8 cellular contexts compared by ENCODE assay signal in the genomic region with DNA sequence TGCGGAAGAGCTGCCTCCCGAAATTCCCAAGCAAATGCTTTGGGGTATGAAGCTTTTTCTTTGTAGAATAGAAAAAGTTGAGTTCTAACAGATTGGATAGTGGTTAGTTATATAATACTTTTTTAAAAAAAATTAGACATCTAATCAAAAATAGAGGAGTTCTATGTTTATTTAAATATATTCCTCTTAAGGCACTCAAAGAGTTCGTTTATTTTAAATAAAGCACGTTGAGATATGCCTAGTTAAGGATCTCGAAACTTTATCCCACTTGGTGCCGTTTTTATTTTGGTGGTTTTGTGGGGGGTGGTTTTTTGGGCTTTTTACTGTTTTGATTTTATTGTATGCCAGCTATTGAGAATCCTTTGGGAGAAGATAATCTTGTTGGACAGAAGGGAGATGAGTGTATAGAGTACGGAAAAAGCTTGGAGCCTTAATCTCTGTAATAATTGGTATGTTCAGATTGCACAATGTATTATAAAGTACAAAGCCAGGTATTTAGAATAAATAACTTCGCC. TPM values are rescaled to one million over a fixed set of nuclear protein-coding genes. Genes with fewer than 3 reads are reported as not detected.
A peak's percentile ranks its signal among the peaks of the same experiment; 100 is the strongest.
DNase-seq lines count a peak whose midpoint lies in the region; ATAC-seq and TF ChIP-seq lines count a peak whose summit lies in the region.

No MANE protein-coding gene starts in this region.

- H2BK5ac ChIP-seq in H9 (ENCODE audit: insufficient read length, low read length): no peak overlapping the region

- no peak overlapping the region for H4K91ac ChIP-seq in H9 (ENCODE audit: insufficient read length, low read depth, low read length)

- no peak overlapping the region for H3T11ph ChIP-seq in H9 (ENCODE audit: low read length)

- H3K27me3 Mint-ChIP-seq in H9 (ENCODE audit: low read depth) (no peaks in the 10 kb centered on the region), WTC11 (ENCODE audit: low read depth) (no peaks in the 10 kb centered on the region)

- H3K9me3 ChIP-seq in H9 (ENCODE audit: control insufficient read depth, low read depth, low read length): no peaks in the 10 kb centered on the region
- H3K9me3 ChIP-seq in right cardiac atrium (ENCODE audit: control insufficient read depth, low read length): no peaks in the 10 kb centered on the region
- H3K9me3 ChIP-seq in spleen: no peaks in the 10 kb centered on the region

- H3K4me1 ChIP-seq in H9 (ENCODE audit: insufficient read depth, low read length) (peaks cover 7% of the 10 kb centered on the region; the same call in 1 of the 2 replicates), right cardiac atrium (ENCODE audit: control insufficient read depth, insufficient read depth, low read length) (no peaks in the 10 kb centered on the region), spleen (peaks cover 8 to 51% (median 28%) of the 10 kb centered on the region in 6 donors)

- H3K27ac Mint-ChIP-seq in H9 (peak overlapping the region in 2 of 3 experiments; percentile 72 to 77; a peak in 4 of 7 replicates), WTC11 (peak overlapping the region; percentile 43; the same call in 1 of the 2 replicates)

- no CpG with 5 or more reads among the region's 8 CpGs for WGBS in H9 (ENCODE audit: extremely low coverage, insufficient read length, low lambda C conversion rate)
- WGBS in right cardiac atrium: 23% methylated on average over 8 of the region's 8 CpGs
- WGBS in spleen, 5 donors: 48 to 58% (median 50%) methylated on average over 8 of the region's 8 CpGs

- H3K79me1 ChIP-seq in H9 (ENCODE audit: insufficient read depth, low read depth, low read length, poor library complexity, severe bottlenecking): no peaks in the 10 kb centered on the region

- H3K4me1 Mint-ChIP-seq in H9: peaks cover 6 to 33% of the 10 kb centered on the region in 2 experiments; a peak in 3 of 4 replicates
- H3K4me1 Mint-ChIP-seq in WTC11: peaks cover 60% of the 10 kb centered on the region

- POLR2A ChIA-PET in WTC11 (lab: Charles Lee): interaction anchor here (2.2 kb wide), 1 partner anchor 10 kb away, joined by 12 read pairs; a partner anchor contains a TSS

- H3K36me3 ChIP-seq in spleen: peaks cover 3 to 33% (median 17%) of the 10 kb centered on the region in 6 donors

- H3K56ac ChIP-seq in H9 (ENCODE audit: insufficient read length, low read depth, low read length): no peak overlapping the region

- DNase-seq in H9 (no peak), WTC11 (ENCODE audit: low spot score) (no peak), right cardiac atrium (no peak), spleen (no peak), NCI-H2171 treated with DMSO at 0.1 percent for 48 hours (lab: John Stamatoyannopoulos, UW) (no peak), NOMO-1 treated with dmso at 0.1 percent for 144 hours (lab: John Stamatoyannopoulos, UW; ENCODE audit: unreplicated experiment) (no peak), SW 1271 (lab: John Stamatoyannopoulos, UW) (no peak)

- H2BK120ac ChIP-seq in H9 (ENCODE audit: low read depth, low read length, poor library complexity, severe bottlenecking): no peak overlapping the region

- no peaks in the 10 kb centered on the region for H3K79me2 ChIP-seq in H9 (ENCODE audit: insufficient read depth, low read length)

- no peaks in the 10 kb centered on the region for H3K27me3 ChIP-seq in H9 (ENCODE audit: insufficient read depth, low read length)
- no peaks in the 10 kb centered on the region for H3K27me3 ChIP-seq in right cardiac atrium (ENCODE audit: control insufficient read depth, insufficient read depth)
- no peaks in the 10 kb centered on the region for H3K27me3 ChIP-seq in spleen (replicated peaks in 1 of 7)

- H3K4me2 ChIP-seq in H9 (ENCODE audit: insufficient read depth, insufficient read length, low read length): peak overlapping the region; percentile 50

- peak overlapping the region; percentile 54; the same call in 1 of the 2 replicates for H3K14ac ChIP-seq in H9 (ENCODE audit: insufficient read depth, low read length)

- no peak overlapping the region for H3K4ac ChIP-seq in H9 (ENCODE audit: low read depth, low read length)

- H3K18ac ChIP-seq in H9 (ENCODE audit: insufficient read length, low read depth, low read length): no peak overlapping the region

- H4K5ac ChIP-seq in H9 (ENCODE audit: insufficient read length, low read depth, low read length): no peak overlapping the region

- H2BK20ac ChIP-seq in H9 (ENCODE audit: low read depth, low read length, poor library complexity, severe bottlenecking): no peak overlapping the region

- peaks cover 2 to 16% of the 10 kb centered on the region in 2 experiments; a peak in 3 of 5 replicates for H3K9me3 Mint-ChIP-seq in H9
- H3K9me3 Mint-ChIP-seq in WTC11: peaks cover 8% of the 10 kb centered on the region

- H4K20me1 ChIP-seq in H9 (ENCODE audit: control insufficient read depth, insufficient read depth, insufficient read length): no peaks in the 10 kb centered on the region

- no peak for TF ChIP-seq CTCF in H9 (conservative IDR thresholded peaks at IDR 0.05)
- no peak for TF ChIP-seq CTCF in WTC11 (IDR thresholded peaks at IDR 0.05)
- TF ChIP-seq CTCF in spleen (IDR thresholded peaks at IDR 0.05 in 8 of 11, conservative IDR thresholded peaks at IDR 0.05 in 3 of 11): no peak

- peak overlapping the region; percentile 86 for H3K4me3 ChIP-seq in right cardiac atrium (ENCODE audit: low read length)
- H3K4me3 ChIP-seq in spleen: peak overlapping the region; percentile 8 to 72 (median 46)

- no peak overlapping the region for H4K8ac ChIP-seq in H9 (replicated peaks; ENCODE audit: insufficient read length, low read depth, low read length)

- H3K36me3 Mint-ChIP-seq in H9 (ENCODE audit: insufficient read depth in 1 of 3, low read depth in 3 of 3) (peaks cover 12 to 50% (median 40%) of the 10 kb centered on the region in 3 experiments), WTC11 (peaks cover 15% of the 10 kb centered on the region)

- peak overlapping the region; percentile 1 for H3K9ac ChIP-seq in H9 (ENCODE audit: extremely low read depth, insufficient read length, low read length)

- CTCF ChIA-PET in WTC11 (lab: Charles Lee): interaction anchor here (0.6 kb wide), 1 partner anchor 29 kb away, joined by 3 read pairs; no protein-coding TSS in a partner anchor

- no peaks in the 10 kb centered on the region for H3K23me2 ChIP-seq in H9 (ENCODE audit: insufficient read length, low read depth, low read length, poor library complexity, severe bottlenecking)

- no peak overlapping the region for H2AK5ac ChIP-seq in H9 (ENCODE audit: insufficient read length, low read length)

- H3K27ac ChIP-seq in H9 (ENCODE audit: insufficient read length, low read depth, low read length) (no peak overlapping the region), right cardiac atrium (ENCODE audit: low read length) (peak overlapping the region; percentile 92), spleen (peak overlapping the region; percentile 28 to 95 (median 88))

- TF ChIP-seq POLR2A in spleen (IDR thresholded peaks at IDR 0.05): no peak

- no peak overlapping the region for H2AFZ ChIP-seq in H9 (ENCODE audit: low read length)

- no peak for ATAC-seq in WTC11
- ATAC-seq in right cardiac atrium: no peak
- ATAC-seq in HG02610 (IDR thresholded peaks at IDR 0.05; ENCODE audit: unreplicated experiment): no peak

- intact Hi-C loops in right cardiac atrium (cut with DNase I): no loop called here
- intact Hi-C loops in spleen (cut with DNase I; ENCODE audit: low total_unique reads): no loop called here

- H3K23ac ChIP-seq in H9 (ENCODE audit: insufficient read length, low read depth, low read length): no peak overlapping the region

- no peak overlapping the region for H2BK15ac ChIP-seq in H9 (ENCODE audit: low read depth, low read length)

- peak overlapping the region in 1 of 2 experiments; percentile 65; a peak in 2 of 5 replicates for H3K4me3 Mint-ChIP-seq in H9
- H3K4me3 Mint-ChIP-seq in WTC11: peak overlapping the region; percentile 57

- H2BK12ac ChIP-seq in H9 (ENCODE audit: insufficient read length, low read depth, low read length): peak overlapping the region; percentile 75

TF ChIP-seq in WTC11, 78 proteins besides CTCF, POLR2A, EP300 and RAD21 (continues in another document):
- TF ChIP-seq ZNF317 (CRISPR knock-in tag; IDR thresholded peaks at IDR 0.05; ENCODE audit: borderline replicate concordance, low read depth) (no peak), JUN (CRISPR knock-in tag; IDR thresholded peaks at IDR 0.05) (no peak), ESRRA (CRISPR knock-in tag; IDR thresholded peaks at IDR 0.05; ENCODE audit: borderline replicate concordance) (no peak)
- TF ChIP-seq, protein P1, sequence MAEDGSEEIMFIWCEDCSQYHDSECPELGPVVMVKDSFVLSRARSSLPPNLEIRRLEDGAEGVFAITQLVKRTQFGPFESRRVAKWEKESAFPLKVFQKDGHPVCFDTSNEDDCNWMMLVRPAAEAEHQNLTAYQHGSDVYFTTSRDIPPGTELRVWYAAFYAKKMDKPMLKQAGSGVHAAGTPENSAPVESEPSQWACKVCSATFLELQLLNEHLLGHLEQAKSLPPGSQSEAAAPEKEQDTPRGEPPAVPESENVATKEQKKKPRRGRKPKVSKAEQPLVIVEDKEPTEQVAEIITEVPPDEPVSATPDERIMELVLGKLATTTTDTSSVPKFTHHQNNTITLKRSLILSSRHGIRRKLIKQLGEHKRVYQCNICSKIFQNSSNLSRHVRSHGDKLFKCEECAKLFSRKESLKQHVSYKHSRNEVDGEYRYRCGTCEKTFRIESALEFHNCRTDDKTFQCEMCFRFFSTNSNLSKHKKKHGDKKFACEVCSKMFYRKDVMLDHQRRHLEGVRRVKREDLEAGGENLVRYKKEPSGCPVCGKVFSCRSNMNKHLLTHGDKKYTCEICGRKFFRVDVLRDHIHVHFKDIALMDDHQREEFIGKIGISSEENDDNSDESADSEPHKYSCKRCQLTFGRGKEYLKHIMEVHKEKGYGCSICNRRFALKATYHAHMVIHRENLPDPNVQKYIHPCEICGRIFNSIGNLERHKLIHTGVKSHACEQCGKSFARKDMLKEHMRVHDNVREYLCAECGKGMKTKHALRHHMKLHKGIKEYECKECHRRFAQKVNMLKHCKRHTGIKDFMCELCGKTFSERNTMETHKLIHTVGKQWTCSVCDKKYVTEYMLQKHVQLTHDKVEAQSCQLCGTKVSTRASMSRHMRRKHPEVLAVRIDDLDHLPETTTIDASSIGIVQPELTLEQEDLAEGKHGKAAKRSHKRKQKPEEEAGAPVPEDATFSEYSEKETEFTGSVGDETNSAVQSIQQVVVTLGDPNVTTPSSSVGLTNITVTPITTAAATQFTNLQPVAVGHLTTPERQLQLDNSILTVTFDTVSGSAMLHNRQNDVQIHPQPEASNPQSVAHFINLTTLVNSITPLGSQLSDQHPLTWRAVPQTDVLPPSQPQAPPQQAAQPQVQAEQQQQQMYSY (CRISPR knock-in tag; IDR thresholded peaks at IDR 0.05): no peak

RNA-seq across cellular contexts. Expression of a gene that starts 10.7 kb away (rescaled TPM):
- total RNA-seq in H9 (2021) (6.8 and 7.1 TPM in 2 replicates), WTC11 (2021) (9.5 to 10.2 TPM (median 10.1 TPM) in 3 replicates), right cardiac atrium (10 to 100 TPM in 1 of 4 donors, 1 to 10 TPM in 3; 6.1 to 12.9 (median 8.8) TPM), spleen (10 to 100 TPM in 1 of 7 donors, 1 to 10 TPM in 6; 4.8 to 12.2 (median 6.8) TPM)
- polyA plus RNA-seq in right cardiac atrium (10.5 TPM), spleen (1 to 10 TPM; 3.3 to 5.3 (median 5.2) TPM)

RNA-seq across cellular contexts. Expression of a gene that starts 56.2 kb away (rescaled TPM):
- total RNA-seq in H9 (2021): 147 and 154 TPM in 2 replicates
- 146 to 165 TPM (median 153 TPM) in 3 replicates for total RNA-seq in WTC11 (2021)
- total RNA-seq in right cardiac atrium: 100 to 1,000 TPM in 1 of 4 donors, 10 to 100 TPM in 3; 52.7 to 117 (median 81.1) TPM
- polyA plus RNA-seq in right cardiac atrium: 25.5 TPM
- total RNA-seq in spleen: 100 to 1,000 TPM; 177 to 312 (median 248) TPM
- 10 to 100 TPM; 34.6 to 44.8 (median 43.7) TPM for polyA plus RNA-seq in spleen
